17 cellular contexts compared by ENCODE assay signal in the genomic region with DNA sequence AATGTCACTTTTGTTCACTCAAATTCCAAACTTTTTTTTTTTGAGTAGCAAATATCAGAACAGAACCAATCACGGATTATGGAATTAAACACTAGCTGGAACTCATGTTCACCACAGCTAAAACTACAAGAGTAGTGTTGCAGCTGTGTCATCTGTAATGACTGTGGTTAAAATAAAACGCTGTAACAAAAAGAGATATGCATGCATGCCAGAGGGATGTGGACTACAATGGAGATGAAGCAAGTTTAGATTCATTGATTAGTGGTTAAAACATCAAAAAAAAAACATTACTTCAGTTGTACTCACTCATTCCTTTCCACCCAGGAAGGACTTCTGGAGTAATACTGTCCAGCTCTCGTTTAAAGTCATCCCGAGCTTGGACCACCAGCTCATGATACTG. TPM values are rescaled to one million over a fixed set of nuclear protein-coding genes. Genes with fewer than 3 reads are reported as not detected.
DNase-seq lines count a peak whose midpoint lies in the region; ATAC-seq, FAIRE-seq and TF ChIP-seq lines count a peak whose summit lies in the region.
"Had no signal": no experiment of that assay in that cellular context is flagged by ENCODE, and none has a peak within 500 bp of the region (broad histone marks: within the 10 kb centered on the region; RNA-seq: fewer than 3 reads in every experiment).

No MANE protein-coding gene starts in this region.

- H3K27me3 ChIP-seq in K562 (ENCODE audit: control insufficient read depth in 2 of 2, insufficient read depth in 2 of 2, low read length in 2 of 2) = no peaks in the 10 kb centered on the region
- H3K27me3 ChIP-seq: BLaER1 had no signal

- intact Hi-C loops in K562 (cut with micrococcal nuclease) = no loop called here

- H3K36me3 ChIP-seq in K562 (ENCODE audit: control insufficient read depth, insufficient read depth, low read length) = peaks cover 86% of the 10 kb centered on the region

- TF ChIP-seq RAD21 in K562 (CRISPR knock-in tag; conservative IDR thresholded peaks at IDR 0.05 in 1 of 2, IDR thresholded peaks at IDR 0.05 in 1 of 2) = no peak

- no peak for DNase-seq in activated T-cell treated with anti-CD3 and anti-CD28 coated beads, Interleukin-2, amount 50 U/mL, for 72 hours
- no peak for DNase-seq in activated T-cell treated with anti-CD3 and anti-CD28 coated beads, Interleukin-2, amount 50 U/mL, for 24 hours
- DNase-seq in K562 (ENCODE audit: extremely low read depth in 1 of 4, low spot score in 3 of 4) (no peak), cortex of kidney (lab: John Stamatoyannopoulos, UW) (no peak)
- DNase-seq: AML-193; Caco-2; CD8-positive, alpha-beta memory T cell; DND-41; GDM1; HFFc6 had no signal

- no peaks in the 10 kb centered on the region for H3K79me2 ChIP-seq in K562 (ENCODE audit: control insufficient read depth, insufficient read depth, low read length)

- H3K4me2 ChIP-seq in K562 (ENCODE audit: insufficient read depth, low read length) = no peak overlapping the region
- H3K4me2 ChIP-seq: BLaER1 had no signal

- no peak for ATAC-seq in activated T-cell treated with anti-CD3 and anti-CD28 coated beads, Interleukin-2, amount 50 U/mL, for 72 hours (replicated peaks in 1 of 2)
- no peak for ATAC-seq in K562
- ATAC-seq in stimulated activated memory B cell treated with anti-CD40 and anti-IgM and Interleukin-4, amounts not matched to agents 10 μg/mL and 1 μg/mL and 100 μg/mL, for 72 hours = no peak
- no peak for ATAC-seq in HG03457 (IDR thresholded peaks at IDR 0.05; ENCODE audit: unreplicated experiment)

- H3K9me3 Mint-ChIP-seq in activated T-cell treated with anti-CD3 and anti-CD28 coated beads, Interleukin-2, amount 50 U/mL, for 72 hours = no peaks in the 10 kb centered on the region
- H3K9me3 Mint-ChIP-seq in activated T-cell treated with anti-CD3 and anti-CD28 coated beads, Interleukin-2, amount 50 U/mL, for 24 hours = no peaks in the 10 kb centered on the region
- H3K9me3 Mint-ChIP-seq in stimulated activated memory B cell treated with anti-CD40 and anti-IgM and Interleukin-4, amounts not matched to agents 10 μg/mL and 1 μg/mL and 100 μg/mL, for 72 hours = no peaks in the 10 kb centered on the region
- H3K9me3 Mint-ChIP-seq: CD8-positive, alpha-beta memory T cell; HFFc6 had no signal

- TF ChIP-seq EP300 in K562 (IDR thresholded peaks at IDR 0.05; ENCODE audit: low read length) = no peak

- no peak overlapping the region for H3K4me3 ChIP-seq in K562
- H3K4me3 ChIP-seq: BLaER1, HAP-1 had no signal

- FAIRE-seq in K562 (lab: Jason Lieb, UNC) = no peak
- FAIRE-seq: H1, HTR-8/SVneo had no signal

- CTCF ChIA-PET in K562 (lab: Yijun Ruan, JAX; ENCODE audit: low intra/inter-chr PET ratio) = no interaction called here

- H3K9me1 ChIP-seq in K562 (ENCODE audit: control insufficient read depth, insufficient read depth, low read length) = no peaks in the 10 kb centered on the region

- no peaks in the 10 kb centered on the region for H3K4me1 Mint-ChIP-seq in activated T-cell treated with anti-CD3 and anti-CD28 coated beads, Interleukin-2, amount 50 U/mL, for 72 hours (ENCODE audit: low read depth)
- H3K4me1 Mint-ChIP-seq in activated T-cell treated with anti-CD3 and anti-CD28 coated beads, Interleukin-2, amount 50 U/mL, for 24 hours (ENCODE audit: low read depth) = no peaks in the 10 kb centered on the region
- H3K4me1 Mint-ChIP-seq in stimulated activated memory B cell treated with anti-CD40 and anti-IgM and Interleukin-4, amounts not matched to agents 10 μg/mL and 1 μg/mL and 100 μg/mL, for 72 hours = no peaks in the 10 kb centered on the region
- H3K4me1 Mint-ChIP-seq: CD8-positive, alpha-beta memory T cell had no signal

- TSS peak; percentile 25 for BruUV-seq in K562 (replicated peaks; lab: Mats Ljungman, UMichigan)

- POLR2A ChIA-PET in K562 (lab: Yijun Ruan, JAX) = interaction anchor here (0.6 to 1.7 kb wide), 4 partner anchors 8 to 317 kb away, joined by 3 to 9 read pairs (median 3); no protein-coding TSS in a partner anchor

- H3K9ac ChIP-seq in K562 (ENCODE audit: insufficient read depth in 1 of 2, low read depth in 2 of 2, low read length in 2 of 2) = no peak overlapping the region
- H3K9ac ChIP-seq: BLaER1 had no signal

- no peaks in the 10 kb centered on the region for H3K4me1 ChIP-seq in K562 (replicated peaks in 1 of 2; ENCODE audit: control insufficient read depth in 2 of 2, insufficient read depth in 2 of 2, low read length in 2 of 2)
- H3K4me1 ChIP-seq: BLaER1, Caco-2 had no signal

- H3K27ac ChIP-seq in K562 (ENCODE audit: extremely low read depth, low read depth, low read length) = no peak overlapping the region
- H3K27ac ChIP-seq: 22Rv1, BLaER1 had no signal

- TF ChIP-seq POLR2A in K562 (conservative IDR thresholded peaks at IDR 0.05) = no peak

- in situ Hi-C loops in K562 (cut with MboI) = no loop called here

- H3K27ac Mint-ChIP-seq in activated T-cell treated with anti-CD3 and anti-CD28 coated beads, Interleukin-2, amount 50 U/mL, for 72 hours = peak overlapping the region; percentile 60
- no peak overlapping the region for H3K27ac Mint-ChIP-seq in activated T-cell treated with anti-CD3 and anti-CD28 coated beads, Interleukin-2, amount 50 U/mL, for 24 hours
- no peak overlapping the region for H3K27ac Mint-ChIP-seq in stimulated activated memory B cell treated with anti-CD40 and anti-IgM and Interleukin-4, amounts not matched to agents 10 μg/mL and 1 μg/mL and 100 μg/mL, for 72 hours
- H3K27ac Mint-ChIP-seq: CD8-positive, alpha-beta memory T cell; HFFc6 had no signal

- 98% methylated on average over 4 of the region's 4 CpGs for WGBS in K562 (ENCODE audit: insufficient coverage, low coverage, missing lambda C conversion rate)

- no peak overlapping the region for H3K4me3 Mint-ChIP-seq in activated T-cell treated with anti-CD3 and anti-CD28 coated beads, Interleukin-2, amount 50 U/mL, for 72 hours
- H3K4me3 Mint-ChIP-seq in activated T-cell treated with anti-CD3 and anti-CD28 coated beads, Interleukin-2, amount 50 U/mL, for 24 hours = no peak overlapping the region
- H3K4me3 Mint-ChIP-seq in stimulated activated memory B cell treated with anti-CD40 and anti-IgM and Interleukin-4, amounts not matched to agents 10 μg/mL and 1 μg/mL and 100 μg/mL, for 72 hours = no peak overlapping the region
- H3K4me3 Mint-ChIP-seq: CD8-positive, alpha-beta memory T cell; HFFc6 had no signal

- no peaks in the 10 kb centered on the region for H4K20me1 ChIP-seq in K562 (replicated peaks; ENCODE audit: control insufficient read depth, insufficient read depth, low read length)

- no peak for TF ChIP-seq CTCF in K562 (IDR thresholded peaks at IDR 0.05 in 2 of 3, conservative IDR thresholded peaks at IDR 0.05 in 1 of 3; ENCODE audit: insufficient read depth in 2 of 3, low read depth in 1 of 3, low read length in 3 of 3)

- peaks cover 5 to 32% of the 10 kb centered on the region in 2 donors for H3K36me3 Mint-ChIP-seq in activated T-cell treated with anti-CD3 and anti-CD28 coated beads, Interleukin-2, amount 50 U/mL, for 72 hours (ENCODE audit: insufficient read depth in 2 of 2)
- H3K36me3 Mint-ChIP-seq in activated T-cell treated with anti-CD3 and anti-CD28 coated beads, Interleukin-2, amount 50 U/mL, for 24 hours (ENCODE audit: low read depth) = peaks cover 92% of the 10 kb centered on the region
- peaks cover 43% of the 10 kb centered on the region for H3K36me3 Mint-ChIP-seq in stimulated activated memory B cell treated with anti-CD40 and anti-IgM and Interleukin-4, amounts not matched to agents 10 μg/mL and 1 μg/mL and 100 μg/mL, for 72 hours

- no peaks in the 10 kb centered on the region for H3K9me3 ChIP-seq in K562 (replicated peaks; ENCODE audit: control insufficient read depth, insufficient read depth, low read depth, low read length)
- H3K9me3 ChIP-seq: BLaER1, Caco-2, HAP-1 had no signal

- no peak overlapping the region for H2AFZ ChIP-seq in K562 (ENCODE audit: low read depth, low read length)

- no peaks in the 10 kb centered on the region for H3K27me3 Mint-ChIP-seq in activated T-cell treated with anti-CD3 and anti-CD28 coated beads, Interleukin-2, amount 50 U/mL, for 72 hours (ENCODE audit: low read depth)
- H3K27me3 Mint-ChIP-seq in activated T-cell treated with anti-CD3 and anti-CD28 coated beads, Interleukin-2, amount 50 U/mL, for 24 hours = no peaks in the 10 kb centered on the region
- no peaks in the 10 kb centered on the region for H3K27me3 Mint-ChIP-seq in stimulated activated memory B cell treated with anti-CD40 and anti-IgM and Interleukin-4, amounts not matched to agents 10 μg/mL and 1 μg/mL and 100 μg/mL, for 72 hours
- H3K27me3 Mint-ChIP-seq: CD8-positive, alpha-beta memory T cell had no signal

RNA-seq across cellular contexts. Expression of a gene that starts 37.0 kb away (rescaled TPM):
- 100 to 1,000 TPM; 125 to 138 TPM for total RNA-seq in activated T-cell treated with anti-CD3 and anti-CD28 coated beads, Interleukin-2, amount 50 U/mL, for 72 hours
- total RNA-seq in K562 (2011; cell fraction: chromatin; rRNA removed; ENCODE audit: low replicate concordance) = 126 and 186 TPM in 2 replicates
- 67.8 and 69.7 TPM in 2 replicates for total RNA-seq in K562 (2011; cell fraction: nucleolus; rRNA removed)
- 91.2 and 93.2 TPM in 2 replicates for total RNA-seq in K562 (2011; cell fraction: nucleoplasm; rRNA removed)
- total RNA-seq in K562 (2014; rRNA removed) (117 and 121 TPM in 2 replicates), K562 (2014; rRNA removed; fragmentation: Illumina TruSeq; extraction: Trizol) (136 and 150 TPM in 2 replicates), K562 (2015; rRNA removed; fragmentation: Illumina TruSeq; extraction: Trizol) (113 and 119 TPM in 2 replicates), K562 (2021) (154 and 160 TPM in 2 replicates)
- polyA plus RNA-seq in K562 (2011; rRNA removed) (84.5 and 140 TPM in 2 replicates), K562 (2014; fragmentation: Illumina TruSeq; extraction: Trizol) (146 and 184 TPM in 2 replicates), K562 (2014; fragmentation: Nextera tagmentation; extraction: Ambion mirVana) (100 to 1,000 TPM; 153 to 294 TPM), K562 (2014; rRNA removed) (138 and 150 TPM in 2 replicates)
- 58.0 and 63.5 TPM in 2 replicates for polyA plus RNA-seq in K562 (2011; cell fraction: cytosol; rRNA removed)
- polyA plus RNA-seq in K562 (2011; cell fraction: nucleus; rRNA removed) = 45.7 and 56.5 TPM in 2 replicates
- 116 and 117 TPM in 2 replicates for polyA plus RNA-seq in K562 (2012)
- 120 and 149 TPM in 2 replicates for polyA minus RNA-seq in K562 (2011; rRNA and poly(A)+ RNA removed)
- 57.3 and 73.7 TPM in 2 replicates for polyA minus RNA-seq in K562 (2011; cell fraction: cytosol; rRNA and poly(A)+ RNA removed)
- 37.7 and 46.2 TPM in 2 replicates for polyA minus RNA-seq in K562 (2011; cell fraction: nucleus; rRNA and poly(A)+ RNA removed)

RNA-seq across cellular contexts. Expression of a gene that starts 41.0 kb away (rescaled TPM):
- 10 to 100 TPM; 53.6 to 73.0 TPM for total RNA-seq in activated T-cell treated with anti-CD3 and anti-CD28 coated beads, Interleukin-2, amount 50 U/mL, for 72 hours
- 24.4 and 30.0 TPM in 2 replicates for total RNA-seq in K562 (2011; cell fraction: chromatin; rRNA removed; ENCODE audit: low replicate concordance)
- total RNA-seq in K562 (2011; cell fraction: nucleolus; rRNA removed) = 37.7 and 42.0 TPM in 2 replicates
- 29.3 and 30.0 TPM in 2 replicates for total RNA-seq in K562 (2011; cell fraction: nucleoplasm; rRNA removed)
- total RNA-seq in K562 (2014; rRNA removed) (85.5 and 118 TPM in 2 replicates), K562 (2014; rRNA removed; fragmentation: Illumina TruSeq; extraction: Trizol) (210 and 223 TPM in 2 replicates), K562 (2015; rRNA removed; fragmentation: Illumina TruSeq; extraction: Trizol) (156 and 159 TPM in 2 replicates), K562 (2021) (100 and 120 TPM in 2 replicates)
- polyA plus RNA-seq in K562 (2011; rRNA removed) (159 and 254 TPM in 2 replicates), K562 (2014; fragmentation: Illumina TruSeq; extraction: Trizol) (233 and 247 TPM in 2 replicates), K562 (2014; fragmentation: Nextera tagmentation; extraction: Ambion mirVana) (100 to 1,000 TPM; 166 to 180 TPM), K562 (2014; rRNA removed) (229 and 236 TPM in 2 replicates)
- 140 and 222 TPM in 2 replicates for polyA plus RNA-seq in K562 (2011; cell fraction: cytosol; rRNA removed)
- 80.2 and 83.9 TPM in 2 replicates for polyA plus RNA-seq in K562 (2011; cell fraction: nucleus; rRNA removed)
- 79.4 and 107 TPM in 2 replicates for polyA plus RNA-seq in K562 (2012)
- 52.6 and 74.0 TPM in 2 replicates for polyA minus RNA-seq in K562 (2011; rRNA and poly(A)+ RNA removed)
- 36.0 and 50.0 TPM in 2 replicates for polyA minus RNA-seq in K562 (2011; cell fraction: cytosol; rRNA and poly(A)+ RNA removed)
- polyA minus RNA-seq in K562 (2011; cell fraction: nucleus; rRNA and poly(A)+ RNA removed) = 21.9 and 31.7 TPM in 2 replicates

RNA-seq across cellular contexts. Expression of a gene that starts 52.3 kb away (rescaled TPM):
- 100 to 1,000 TPM; 155 to 181 TPM for total RNA-seq in activated T-cell treated with anti-CD3 and anti-CD28 coated beads, Interleukin-2, amount 50 U/mL, for 72 hours
- 420 and 873 TPM in 2 replicates for total RNA-seq in K562 (2011; cell fraction: chromatin; rRNA removed; ENCODE audit: low replicate concordance)
- 222 and 276 TPM in 2 replicates for total RNA-seq in K562 (2011; cell fraction: nucleolus; rRNA removed)
- 323 and 328 TPM in 2 replicates for total RNA-seq in K562 (2011; cell fraction: nucleoplasm; rRNA removed)
- total RNA-seq in K562 (2014; rRNA removed) (122 and 131 TPM in 2 replicates), K562 (2014; rRNA removed; fragmentation: Illumina TruSeq; extraction: Trizol) (222 and 238 TPM in 2 replicates), K562 (2015; rRNA removed; fragmentation: Illumina TruSeq; extraction: Trizol) (220 and 225 TPM in 2 replicates), K562 (2021) (172 and 177 TPM in 2 replicates)
- polyA plus RNA-seq in K562 (2011; rRNA removed) (122 and 241 TPM in 2 replicates), K562 (2014; fragmentation: Illumina TruSeq; extraction: Trizol) (152 and 176 TPM in 2 replicates), K562 (2014; fragmentation: Nextera tagmentation; extraction: Ambion mirVana) (100 to 1,000 TPM in 1 of 2 experiments, 10 to 100 TPM in 1; 65.2 to 116 TPM), K562 (2014; rRNA removed) (139 and 163 TPM in 2 replicates)
- 32.2 and 38.8 TPM in 2 replicates for polyA plus RNA-seq in K562 (2011; cell fraction: cytosol; rRNA removed)
- 408 and 456 TPM in 2 replicates for polyA plus RNA-seq in K562 (2011; cell fraction: nucleus; rRNA removed)
- 63.2 and 72.9 TPM in 2 replicates for polyA plus RNA-seq in K562 (2012)
- polyA minus RNA-seq in K562 (2011; rRNA and poly(A)+ RNA removed) = 340 and 367 TPM in 2 replicates
- 64.4 and 96.0 TPM in 2 replicates for polyA minus RNA-seq in K562 (2011; cell fraction: cytosol; rRNA and poly(A)+ RNA removed)
- polyA minus RNA-seq in K562 (2011; cell fraction: nucleus; rRNA and poly(A)+ RNA removed) = 967 and 986 TPM in 2 replicates

RNA-seq across cellular contexts. Expression of a gene that starts 52.6 kb away (rescaled TPM):
- total RNA-seq in activated T-cell treated with anti-CD3 and anti-CD28 coated beads, Interleukin-2, amount 50 U/mL, for 72 hours = 10 to 100 TPM; 23.5 to 28.0 TPM
- 142 and 172 TPM in 2 replicates for total RNA-seq in K562 (2011; cell fraction: chromatin; rRNA removed; ENCODE audit: low replicate concordance)
- 42.9 and 54.9 TPM in 2 replicates for total RNA-seq in K562 (2011; cell fraction: nucleolus; rRNA removed)
- total RNA-seq in K562 (2011; cell fraction: nucleoplasm; rRNA removed) = 56.0 and 72.4 TPM in 2 replicates
- total RNA-seq in K562 (2014; rRNA removed) = 21.8 and 25.4 TPM in 2 replicates
- total RNA-seq in K562 (2014; rRNA removed; fragmentation: Illumina TruSeq; extraction: Trizol) = 33.5 and 34.4 TPM in 2 replicates
- 25.0 and 26.0 TPM in 2 replicates for total RNA-seq in K562 (2015; rRNA removed; fragmentation: Illumina TruSeq; extraction: Trizol)
- 62.6 and 72.1 TPM in 2 replicates for total RNA-seq in K562 (2021)
- 8.9 and 13.3 TPM in 2 replicates for polyA plus RNA-seq in K562 (2011; rRNA removed)
- polyA plus RNA-seq in K562 (2011; cell fraction: cytosol; rRNA removed) = 4.9 and 10.6 TPM in 2 replicates
- 14.6 and 27.4 TPM in 2 replicates for polyA plus RNA-seq in K562 (2011; cell fraction: nucleus; rRNA removed)
- 13.3 and 47.8 TPM in 2 replicates for polyA plus RNA-seq in K562 (2012)
- polyA plus RNA-seq in K562 (2014; fragmentation: Illumina TruSeq; extraction: Trizol) = 28.6 and 34.7 TPM in 2 replicates
- 1 to 10 TPM; 3.0 to 8.2 TPM for polyA plus RNA-seq in K562 (2014; fragmentation: Nextera tagmentation; extraction: Ambion mirVana)
- polyA plus RNA-seq in K562 (2014; rRNA removed) = 14.1 and 14.7 TPM in 2 replicates
- polyA minus RNA-seq in K562 (2011; rRNA and poly(A)+ RNA removed) = 25.3 and 41.6 TPM in 2 replicates
- 30.3 and 46.2 TPM in 2 replicates for polyA minus RNA-seq in K562 (2011; cell fraction: cytosol; rRNA and poly(A)+ RNA removed)
- polyA minus RNA-seq in K562 (2011; cell fraction: nucleus; rRNA and poly(A)+ RNA removed) = 24.5 and 33.4 TPM in 2 replicates
